16 cellular contexts compared by ENCODE assay signal in genomic region chr10:103638948-103639347, GRCh38.
DNase-seq lines count a peak whose midpoint lies in the region; ATAC-seq and TF ChIP-seq lines count a peak whose summit lies in the region.
"Had no signal": no experiment of that assay in that cellular context is flagged by ENCODE, and none has a peak within 500 bp of the region (broad histone marks: within the 10 kb centered on the region; RNA-seq: fewer than 3 reads in every experiment).

No MANE protein-coding gene starts in this region.

- peaks cover 52% of the 10 kb centered on the region for H3F3A ChIP-seq in GM23248 (ENCODE audit: insufficient read depth)

- DNase-seq in GM23248 (peak; percentile 40), fibroblast of the aortic adventitia (ENCODE audit: low read depth) (peak; percentile 48), psoas muscle (no peak), NCI-H1092 (lab: John Stamatoyannopoulos, UW) (no peak), kidney tubule cell (ENCODE audit: low spot score) (no peak), AML-193 (lab: John Stamatoyannopoulos, UW) (no peak)
- DNase-seq: activated CD8-positive, alpha-beta T cell treated with anti-CD3 and anti-CD28 coated beads, Interleukin-2, amount 10 ng/mL, durations not matched to agents 7 days and 5 days; lower lobe of right lung; NCI-H774 had no signal

- H3K4me3 ChIP-seq in GM23248: no peak overlapping the region
- H3K4me3 ChIP-seq in fibroblast of the aortic adventitia (ENCODE audit: low read depth, low read length): no peak overlapping the region
- H3K4me3 ChIP-seq in psoas muscle: no peak overlapping the region
- H3K4me3 ChIP-seq: GM12878, lower lobe of right lung, skin epidermis had no signal

- peaks cover 96% of the 10 kb centered on the region for H3K79me2 ChIP-seq in GM23248 (ENCODE audit: insufficient read depth)

- intact Hi-C loops in psoas muscle (cut with DNase I): no loop called here

- H3K36me3 ChIP-seq in GM23248 (ENCODE audit: low read depth): peaks cover 13% of the 10 kb centered on the region
- peaks cover 0 to 2% of the 10 kb centered on the region in 2 donors for H3K36me3 ChIP-seq in psoas muscle (ENCODE audit: insufficient read depth in 1 of 2, low read depth in 1 of 2)
- H3K36me3 ChIP-seq: neutrophil had no signal

- ATAC-seq in psoas muscle: no peak
- ATAC-seq in HG02623 (IDR thresholded peaks at IDR 0.05; ENCODE audit: unreplicated experiment): no peak
- ATAC-seq: activated CD8-positive, alpha-beta T cell treated with anti-CD3 and anti-CD28 coated beads, Interleukin-2, amount 10 ng/mL, durations not matched to agents 7 days and 5 days; GM12878; stimulated activated memory B cell treated with anti-CD40 and anti-IgM and Interleukin-4, amounts not matched to agents 10 μg/mL and 1 μg/mL and 100 μg/mL, for 72 hours had no signal

- H3K27me3 ChIP-seq in GM23248 (replicated peaks; ENCODE audit: insufficient read depth) (no peaks in the 10 kb centered on the region), psoas muscle (ENCODE audit: insufficient read depth in 3 of 3, low read length in 2 of 3) (no peaks in the 10 kb centered on the region)
- H3K27me3 ChIP-seq: neutrophil had no signal

- H3K9ac ChIP-seq in GM23248: peak overlapping the region; percentile 75

- 58 to 61% methylated on average over 8 of the region's 8 CpGs for WGBS in GM23248 (ENCODE audit: low coverage in 1 of 2, low lambda C conversion rate in 2 of 2, missing lambda C conversion rate in 2 of 2), 2 experiments
- 83 to 95% (median 93%) methylated on average over 8 of the region's 8 CpGs for WGBS in psoas muscle, 3 donors

- TF ChIP-seq CTCF in fibroblast of the aortic adventitia (IDR thresholded peaks at IDR 0.05; ENCODE audit: insufficient read depth, low read length): no peak
- TF ChIP-seq CTCF in psoas muscle (IDR thresholded peaks at IDR 0.05): no peak

- H3K9me3 ChIP-seq in GM23248 (ENCODE audit: low read depth) (no peaks in the 10 kb centered on the region), psoas muscle (no peaks in the 10 kb centered on the region)
- H3K9me3 ChIP-seq: lower lobe of right lung, neutrophil had no signal

- in situ Hi-C loops in GM23248 (cut with MboI): no loop called here

- no peaks in the 10 kb centered on the region for H3K9me2 ChIP-seq in GM23248 (ENCODE audit: insufficient read depth)

- H3K4me1 ChIP-seq in GM23248 (ENCODE audit: insufficient read depth) (peaks cover 55% of the 10 kb centered on the region), psoas muscle (peaks cover 73% of the 10 kb centered on the region)

- H2AFZ ChIP-seq in GM23248: no peak overlapping the region

- peak overlapping the region; percentile 62 for H3K4me2 ChIP-seq in GM23248 (ENCODE audit: unreplicated experiment)

- H3K27ac ChIP-seq in GM23248: peak overlapping the region; percentile 94
- H3K27ac ChIP-seq in angular gyrus (ENCODE audit: low read depth, low read length): peak overlapping the region; percentile 24
- peak overlapping the region; percentile 62 for H3K27ac ChIP-seq in psoas muscle
- H3K27ac ChIP-seq: neutrophil, VCaP had no signal

- H4K20me1 ChIP-seq in GM23248 (ENCODE audit: insufficient read depth): no peaks in the 10 kb centered on the region

Comparison
In these comparisons a context has a peak if more than half of its experiments do, and no peak if none do; other contexts are left out.
1. DNase-seq: peak in GM23248 (single experiment) and fibroblast of the aortic adventitia (single experiment); none in psoas muscle (0 of 2), NCI-H1092 (single experiment), kidney tubule cell (single experiment) and AML-193 (0 of 2).
2. H3K27ac ChIP-seq: peak in every context shown above with its lines; median percentile 94 in GM23248; 62 in psoas muscle; 24 in angular gyrus.